ENCODE assay signal across 22 cellular contexts in genomic region chr3:101884776-101885175, GRCh38. TPM values are rescaled to one million over a fixed set of nuclear protein-coding genes. Genes with fewer than 3 reads are reported as not detected.
DNase-seq lines count a peak whose midpoint lies in the region; ATAC-seq, FAIRE-seq and TF ChIP-seq lines count a peak whose summit lies in the region.
"Had no signal": no experiment of that assay in that cellular context is flagged by ENCODE, and none has a peak within 500 bp of the region (broad histone marks: within the 10 kb centered on the region; RNA-seq: fewer than 3 reads in every experiment).

No MANE protein-coding gene starts in this region.

- FAIRE-seq in keratinocyte (lab: Jason Lieb, UNC) = peak; percentile 91
- FAIRE-seq: A204.1, G401.6, GM12892, GM18507 had no signal

- no peak for TF ChIP-seq POLR2A in suprapubic skin (IDR thresholded peaks at IDR 0.05)

- no peak overlapping the region for H3K4me3 ChIP-seq in RWPE2 (ENCODE audit: severe bottlenecking)
- no peak overlapping the region for H3K4me3 ChIP-seq in epithelial cell of esophagus (ENCODE audit: low read length)
- no peak overlapping the region for H3K4me3 ChIP-seq in keratinocyte (ENCODE audit: control insufficient read depth in 2 of 3, extremely low read depth in 1 of 3, insufficient read depth in 2 of 3, low read depth in 1 of 3, low read length in 3 of 3)
- H3K4me3 ChIP-seq in suprapubic skin = no peak overlapping the region

- no peak overlapping the region for H3K4me2 ChIP-seq in keratinocyte (ENCODE audit: control insufficient read depth, extremely low read depth, insufficient read depth, low read depth, low read length)

- no peak overlapping the region for H2AFZ ChIP-seq in keratinocyte (ENCODE audit: control insufficient read depth, low read length)

- H3K4me1 ChIP-seq in RWPE2 (ENCODE audit: insufficient read depth, poor library complexity, severe bottlenecking) = no peaks in the 10 kb centered on the region
- peaks cover 25% of the 10 kb centered on the region for H3K4me1 ChIP-seq in keratinocyte (ENCODE audit: control insufficient read depth, extremely low read depth, insufficient read depth, low read length)
- H3K4me1 ChIP-seq in suprapubic skin = peaks cover 31% of the 10 kb centered on the region
- H3K4me1 ChIP-seq: BE2C had no signal

- H4K20me1 ChIP-seq in keratinocyte (ENCODE audit: control insufficient read depth, extremely low read depth, insufficient read depth, low read length) = no peaks in the 10 kb centered on the region

- dilution Hi-C loops in keratinocyte (cut with MboI; ENCODE audit: extremely low pct_ligation_motif_present, low sequenced_read_pairs) = no loop called here

- no peaks in the 10 kb centered on the region for H3K9me1 ChIP-seq in keratinocyte (ENCODE audit: control insufficient read depth, extremely low read depth, insufficient read depth, low read length)

- H3K27me3 ChIP-seq in RWPE2 (ENCODE audit: insufficient read depth, poor library complexity, severe bottlenecking) (no peaks in the 10 kb centered on the region), keratinocyte (ENCODE audit: control insufficient read depth, extremely low read depth, insufficient read depth, low read length) (no peaks in the 10 kb centered on the region), suprapubic skin (no peaks in the 10 kb centered on the region)
- H3K27me3 ChIP-seq: BE2C had no signal

- no peaks in the 10 kb centered on the region for H3K9me3 ChIP-seq in RWPE2 (ENCODE audit: severe bottlenecking)
- H3K9me3 ChIP-seq in keratinocyte (ENCODE audit: control insufficient read depth, low read depth, low read length) = no peaks in the 10 kb centered on the region
- no peaks in the 10 kb centered on the region for H3K9me3 ChIP-seq in suprapubic skin
- H3K9me3 ChIP-seq: BE2C had no signal

- ATAC-seq in RWPE2 (ENCODE audit: low read depth) (peak; percentile 42; the same call in 1 of the 3 replicates), HG03460 (IDR thresholded peaks at IDR 0.05; ENCODE audit: unreplicated experiment) (no peak), HG03039 (IDR thresholded peaks at IDR 0.05; ENCODE audit: unreplicated experiment) (no peak)

- no peak for TF ChIP-seq CTCF in RWPE2 (IDR thresholded peaks at IDR 0.05; ENCODE audit: poor library complexity, severe bottlenecking)
- no peak for TF ChIP-seq CTCF in epithelial cell of esophagus (IDR thresholded peaks at IDR 0.05; ENCODE audit: insufficient read depth, low read depth, low read length, missing control alignments)
- no peak for TF ChIP-seq CTCF in keratinocyte (optimal IDR thresholded peaks at IDR 0.05 in 1 of 3, IDR thresholded peaks at IDR 0.05 in 1 of 3, conservative IDR thresholded peaks at IDR 0.05 in 1 of 3; ENCODE audit: extremely low read depth in 1 of 3, insufficient read depth in 2 of 3, low read length in 3 of 3)
- TF ChIP-seq CTCF in suprapubic skin (IDR thresholded peaks at IDR 0.05) = no peak

- H3K27ac ChIP-seq in RWPE2 (ENCODE audit: poor library complexity, severe bottlenecking) = no peak overlapping the region
- peak overlapping the region; percentile 37 for H3K27ac ChIP-seq in keratinocyte (ENCODE audit: control insufficient read depth, insufficient read depth, low read length)
- H3K27ac ChIP-seq in suprapubic skin = peak overlapping the region; percentile 40
- H3K27ac ChIP-seq: HL-60 had no signal

- TF ChIP-seq EP300 in suprapubic skin (IDR thresholded peaks at IDR 0.05) = no peak

- no peak overlapping the region for H3K9ac ChIP-seq in keratinocyte (ENCODE audit: control insufficient read depth, extremely low read depth, insufficient read depth, low read length)

- H3K36me3 ChIP-seq in RWPE2 (ENCODE audit: low read depth) = no peaks in the 10 kb centered on the region
- H3K36me3 ChIP-seq in keratinocyte (ENCODE audit: control insufficient read depth in 2 of 2, extremely low read depth in 1 of 2, insufficient read depth in 2 of 2, low read length in 2 of 2) = no peaks in the 10 kb centered on the region
- no peaks in the 10 kb centered on the region for H3K36me3 ChIP-seq in suprapubic skin
- H3K36me3 ChIP-seq: BE2C had no signal

- DNase-seq in RWPE2 (ENCODE audit: low spot score) (no peak), epithelial cell of esophagus (ENCODE audit: low read depth) (peak; percentile 94), keratinocyte (ENCODE audit: low read depth, low spot score) (peak; percentile 81), suprapubic skin (ENCODE audit: low spot score in 2 of 2) (no peak)
- no peak for DNase-seq in effector CD4-positive, alpha-beta T cell
- DNase-seq: ACHN; BE2C; C1 segment of cervical spinal cord; CD4-positive, CD25-positive, alpha-beta regulatory T cell; CD8-positive, alpha-beta memory T cell; COR-L47; DMS 273 treated with DMSO at 0.1 percent for 48 hours; DMS53; GOT3; H7 had no signal

- no peaks in the 10 kb centered on the region for H3K79me2 ChIP-seq in keratinocyte (ENCODE audit: control insufficient read depth, insufficient read depth, low read length)

- 50% methylated on average over 1 of the region's 1 CpG for WGBS in suprapubic skin

RNA-seq across cellular contexts. Expression of gene NFKBIZ, which starts 35.5 kb away (rescaled TPM):
- 24.6 to 133 TPM (median 88.9 TPM) in 3 replicates for polyA plus RNA-seq in keratinocyte
- 42.2 TPM for polyA plus RNA-seq in keratinocyte (2011; ENCODE audit: low read depth)
- 20.8 and 25.5 TPM in 2 replicates for polyA plus RNA-seq in keratinocyte (2011; cell fraction: cytosol; rRNA removed)
- 190 and 207 TPM in 2 replicates for polyA plus RNA-seq in keratinocyte (2011; cell fraction: nucleus; rRNA removed)
- polyA plus RNA-seq in keratinocyte (2012; ENCODE audit: low replicate concordance) = 9.0 and 40.2 TPM in 2 replicates
- polyA minus RNA-seq in keratinocyte = 17.8 to 168 TPM (median 144 TPM) in 3 replicates
- 35.3 TPM for polyA minus RNA-seq in keratinocyte (2011; cell fraction: cytosol; rRNA and poly(A)+ RNA removed)
- 161 and 247 TPM in 2 replicates for polyA minus RNA-seq in keratinocyte (2011; cell fraction: nucleus; rRNA and poly(A)+ RNA removed)
- 100 to 1,000 TPM; 142 to 311 (median 159) TPM for total RNA-seq in suprapubic skin

Comparison
In these comparisons a context has a peak if more than half of its experiments do, and no peak if none do; other contexts are left out.
1. DNase-seq: peak in epithelial cell of esophagus (single experiment) and keratinocyte (single experiment); none in RWPE2 (single experiment), suprapubic skin (0 of 2) and effector CD4-positive, alpha-beta T cell (single experiment).